ENCODE assay signal across 9 cellular contexts in genomic region chr6:18327621-18328548, GRCh38. TPM values are rescaled to one million over a fixed set of nuclear protein-coding genes. Genes with fewer than 3 reads are reported as not detected.
A peak's percentile ranks its signal among the peaks of the same experiment; 100 is the strongest.
DNase-seq lines count a peak whose midpoint lies in the region; ATAC-seq and TF ChIP-seq lines count a peak whose summit lies in the region.
"Had no signal": no experiment of that assay in that cellular context is flagged by ENCODE, and none has a peak within 500 bp of the region (broad histone marks: within the 10 kb centered on the region; RNA-seq: fewer than 3 reads in every experiment).

No MANE protein-coding gene starts in this region.

- H3K27me3 Mint-ChIP-seq in endodermal cell (ENCODE audit: insufficient read depth): no peaks in the 10 kb centered on the region

- H3K36me3 ChIP-seq in endodermal cell (ENCODE audit: control insufficient read depth, insufficient read depth, low read length) (no peaks in the 10 kb centered on the region), SJCRH30 (no peaks in the 10 kb centered on the region)

- H3K27ac ChIP-seq in endodermal cell (ENCODE audit: low read depth, low read length): no peak overlapping the region
- no peak overlapping the region for H3K27ac ChIP-seq in SJCRH30
- H3K27ac ChIP-seq: hepatocyte had no signal

- H3K4me3 ChIP-seq in endodermal cell (ENCODE audit: low read length): no peak overlapping the region
- no peak overlapping the region for H3K4me3 ChIP-seq in SJCRH30
- H3K4me3 ChIP-seq: hepatocyte had no signal

- H3K9ac ChIP-seq in endodermal cell (ENCODE audit: extremely low read depth, low read length, poor library complexity, severe bottlenecking): no peak overlapping the region

- no peaks in the 10 kb centered on the region for H3K36me3 Mint-ChIP-seq in endodermal cell (ENCODE audit: low read depth)

- H3K4me3 Mint-ChIP-seq in endodermal cell: no peak overlapping the region

- H3K27me3 ChIP-seq in endodermal cell (ENCODE audit: control insufficient read depth, insufficient read depth, low read length, poor library complexity, severe bottlenecking) (no peaks in the 10 kb centered on the region), SJCRH30 (no peaks in the 10 kb centered on the region)
- H3K27me3 ChIP-seq: hepatocyte had no signal

- DNase-seq in NCI-H1105 (lab: John Stamatoyannopoulos, UW) (peak; percentile 8), endodermal cell (peak; percentile 76), omental fat pad (ENCODE audit: low spot score) (no peak), putamen (ENCODE audit: low spot score) (no peak), SJCRH30 (no peak)
- DNase-seq in stimulated activated CD4-positive, alpha-beta T cell treated with anti-CD3 and anti-CD28 coated beads, Interleukin-1b, Interleukin-23, amount 100 ng/mL, for 48 hours: no peak

- peak; percentile 37 for ATAC-seq in GM18858 (IDR thresholded peaks at IDR 0.05; ENCODE audit: unreplicated experiment)
- ATAC-seq in omental fat pad (ENCODE audit: low FRiP score): peak; percentile 41
- ATAC-seq in GM21529 (IDR thresholded peaks at IDR 0.05; ENCODE audit: unreplicated experiment): no peak

- H3K9me3 Mint-ChIP-seq in endodermal cell: no peaks in the 10 kb centered on the region

- H3K4me1 ChIP-seq in endodermal cell (ENCODE audit: control insufficient read depth, insufficient read depth, low read length) (no peaks in the 10 kb centered on the region), SJCRH30 (no peaks in the 10 kb centered on the region)

- H3K27ac Mint-ChIP-seq in endodermal cell: no peak overlapping the region

- peaks cover 4% of the 10 kb centered on the region for H3K4me1 Mint-ChIP-seq in endodermal cell

- H3K9me3 ChIP-seq in endodermal cell (ENCODE audit: control insufficient read depth, low read length): no peaks in the 10 kb centered on the region
- no peaks in the 10 kb centered on the region for H3K9me3 ChIP-seq in SJCRH30 (replicated peaks)

- TF ChIP-seq CTCF in endodermal cell (conservative IDR thresholded peaks at IDR 0.05) (no peak), omental fat pad (IDR thresholded peaks at IDR 0.05) (no peak)

- WGBS in endodermal cell (ENCODE audit: insufficient coverage in 1 of 2, insufficient read length in 1 of 2), 2 experiments: 73 to 89% methylated on average over 2 to 8 of the region's 8 CpGs

RNA-seq across cellular contexts. Expression of gene RNF144B, which starts 59.3 kb away (rescaled TPM):
- total RNA-seq in endodermal cell: 1 to 10 TPM; 1.4 to 1.5 TPM
- polyA plus RNA-seq in endodermal cell (2013, experiment 1 of 2): 0.53 TPM
- polyA plus RNA-seq in endodermal cell (2013, experiment 2 of 2): 0.75 TPM
- 10 to 100 TPM; 13.3 to 43.5 (median 26.8) TPM for total RNA-seq in omental fat pad
- 0.05 and 0.20 TPM in 2 replicates for total RNA-seq in SJCRH30 (2014; rRNA removed; shearing (Covaris generic))

Comparison
In these comparisons a context has a peak if more than half of its experiments do, and no peak if none do; other contexts are left out.
1. DNase-seq: peak in NCI-H1105 (single experiment) and endodermal cell (single experiment); none in omental fat pad (single experiment), putamen (single experiment), SJCRH30 (0 of 2) and stimulated activated CD4-positive, alpha-beta T cell treated with anti-CD3 and anti-CD28 coated beads, Interleukin-1b, Interleukin-23, amount 100 ng/mL, for 48 hours (single experiment).
2. RNA of gene RNF144B, which starts 59.3 kb away (total RNA-seq): 13.3 to 43.5 TPM in omental fat pad; 1.4 to 1.5 TPM in endodermal cell and 0.05 to 0.20 TPM in SJCRH30; every median in the first group is over 4 times any median in the second.